ENCODE assay signal across 30 cellular contexts in genomic region chr14:44403194-44403593, GRCh38.
"Had no signal": no experiment of that assay in that cellular context is flagged by ENCODE, and none has a peak within 500 bp of the region (broad histone marks: within the 10 kb centered on the region; RNA-seq: fewer than 3 reads in every experiment).

No MANE protein-coding gene starts in this region.

- H3K4me1 Mint-ChIP-seq: activated CD4-positive, alpha-beta T cell treated with anti-CD3 and anti-CD28 coated beads, Interleukin-2, amount 10 ng/mL, durations not matched to agents 24 days and 14 days; activated naive CD8-positive, alpha-beta T cell treated with anti-CD3 and anti-CD28 coated beads for 36 hours; activated T-helper 17 cell treated with anti-CD3 and anti-CD28 coated beads, Interleukin-2, amount 50 U/mL, for 72 hours had no signal

- H3K36me3 ChIP-seq: brain microvascular endothelial cell had no signal

- H3K4me3 ChIP-seq: PC-9, SK-N-MC had no signal

- H3K36me3 Mint-ChIP-seq: activated naive CD8-positive, alpha-beta T cell treated with anti-CD3 and anti-CD28 coated beads for 36 hours had no signal

- H3K4me3 Mint-ChIP-seq: activated CD4-positive, alpha-beta T cell treated with anti-CD3 and anti-CD28 coated beads, Interleukin-2, amount 10 ng/mL, durations not matched to agents 24 days and 14 days; activated CD8-positive, alpha-beta T cell treated with anti-CD3 and anti-CD28 coated beads for 36 hours; activated naive CD8-positive, alpha-beta T cell treated with anti-CD3 and anti-CD28 coated beads for 36 hours; activated T-cell treated with anti-CD3 and anti-CD28 coated beads, Interleukin-2, amount 50 U/mL, for 72 hours; activated T-helper 17 cell treated with anti-CD3 and anti-CD28 coated beads, Interleukin-2, amount 50 U/mL, for 72 hours; T-helper 1 cell treated with Interleukin-12 subunit alpha and Interleukin-12 subunit beta and Interleukin-4 antibody, amounts not matched to agents 30 μg/mL and 1 μg/mL, for 36 hours; T-helper 2 cell treated with Interferon-gamma antibody and Interleukin-4, amounts not matched to agents 5 μg/mL and 100 μg/mL, for 36 hours had no signal

- H3K27ac Mint-ChIP-seq: activated CD4-positive, alpha-beta T cell treated with anti-CD3 and anti-CD28 coated beads, Interleukin-2, amount 10 ng/mL, durations not matched to agents 24 days and 14 days; activated CD8-positive, alpha-beta T cell treated with anti-CD3 and anti-CD28 coated beads for 36 hours; activated naive CD8-positive, alpha-beta T cell treated with anti-CD3 and anti-CD28 coated beads for 36 hours; activated T-cell treated with anti-CD3 and anti-CD28 coated beads, Interleukin-2, amount 50 U/mL, for 72 hours; activated T-helper 17 cell treated with anti-CD3 and anti-CD28 coated beads, Interleukin-2, amount 50 U/mL, for 72 hours; T-helper 1 cell treated with Interleukin-12 subunit alpha and Interleukin-12 subunit beta and Interleukin-4 antibody, amounts not matched to agents 30 μg/mL and 1 μg/mL, for 36 hours; T-helper 2 cell treated with Interferon-gamma antibody and Interleukin-4, amounts not matched to agents 5 μg/mL and 100 μg/mL, for 36 hours had no signal

- H3K27me3 Mint-ChIP-seq: activated CD4-positive, alpha-beta T cell treated with anti-CD3 and anti-CD28 coated beads, Interleukin-2, amount 10 ng/mL, durations not matched to agents 24 days and 14 days; activated CD8-positive, alpha-beta T cell treated with anti-CD3 and anti-CD28 coated beads for 36 hours; activated naive CD8-positive, alpha-beta T cell treated with anti-CD3 and anti-CD28 coated beads for 36 hours; activated T-helper 17 cell treated with anti-CD3 and anti-CD28 coated beads, Interleukin-2, amount 50 U/mL, for 72 hours had no signal

- ATAC-seq: activated CD8-positive, alpha-beta T cell treated with anti-CD3 and anti-CD28 coated beads for 36 hours; activated T-cell treated with anti-CD3 and anti-CD28 coated beads, Interleukin-2, amount 50 U/mL, for 72 hours; activated T-helper 17 cell treated with anti-CD3 and anti-CD28 coated beads, Interleukin-2, amount 50 U/mL, for 72 hours; Right ventricle myocardium inferior had no signal

- H3K27ac ChIP-seq: brain microvascular endothelial cell, PC-9, RWPE1, SK-N-MC had no signal

- H3K9me3 Mint-ChIP-seq: activated CD4-positive, alpha-beta T cell treated with anti-CD3 and anti-CD28 coated beads, Interleukin-2, amount 10 ng/mL, durations not matched to agents 24 days and 14 days; activated naive CD8-positive, alpha-beta T cell treated with anti-CD3 and anti-CD28 coated beads for 36 hours had no signal

- H3K4me2 ChIP-seq: PC-9 had no signal

- H2AFZ ChIP-seq: PC-9 had no signal

- DNase-seq: activated CD4-positive, alpha-beta T cell treated with anti-CD3 and anti-CD28 coated beads, Interleukin-2, amount 10 ng/mL, durations not matched to agents 24 days and 14 days; activated CD4-positive, alpha-beta T cell treated with anti-CD3 and anti-CD28 coated beads, Interleukin-2, amount 50 U/mL, for 4 hours; activated CD8-positive, alpha-beta T cell treated with anti-CD3 and anti-CD28 coated beads for 36 hours; activated effector memory CD4-positive, alpha-beta T cell treated with anti-CD3 and anti-CD28 coated beads, Interleukin-2, amount 50 U/mL, for 16 hours; activated naive CD4-positive, alpha-beta T cell; activated naive CD4-positive, alpha-beta T cell treated with anti-CD3 and anti-CD28 coated beads, Interleukin-2, amount 50 U/mL, for 16 hours; activated naive CD8-positive, alpha-beta T cell treated with anti-CD3 and anti-CD28 coated beads for 36 hours; activated T-cell treated with anti-CD3 and anti-CD28 coated beads, Interleukin-2, amount 50 U/mL, for 1 hour; activated T-cell treated with anti-CD3 and anti-CD28 coated beads, Interleukin-2, amount 50 U/mL, for 72 hours; amniotic stem cell; aorta; brain microvascular endothelial cell; central memory CD4-positive, alpha-beta T cell; Karpas-422; KBM-7; NCI-H1048; NCI-H1105 treated with DMSO at 0.1 percent for 48 hours; NCI-H1436; NCI-H187; NCI-H2029 treated with DMSO at 0.1 percent for 48 hours; NCI-H2171; NCI-H774; PC-9; SIG-M5 had no signal

- H3K27me3 ChIP-seq: brain microvascular endothelial cell had no signal
